1 cellular context compared by ENCODE assay signal in the genomic region with DNA sequence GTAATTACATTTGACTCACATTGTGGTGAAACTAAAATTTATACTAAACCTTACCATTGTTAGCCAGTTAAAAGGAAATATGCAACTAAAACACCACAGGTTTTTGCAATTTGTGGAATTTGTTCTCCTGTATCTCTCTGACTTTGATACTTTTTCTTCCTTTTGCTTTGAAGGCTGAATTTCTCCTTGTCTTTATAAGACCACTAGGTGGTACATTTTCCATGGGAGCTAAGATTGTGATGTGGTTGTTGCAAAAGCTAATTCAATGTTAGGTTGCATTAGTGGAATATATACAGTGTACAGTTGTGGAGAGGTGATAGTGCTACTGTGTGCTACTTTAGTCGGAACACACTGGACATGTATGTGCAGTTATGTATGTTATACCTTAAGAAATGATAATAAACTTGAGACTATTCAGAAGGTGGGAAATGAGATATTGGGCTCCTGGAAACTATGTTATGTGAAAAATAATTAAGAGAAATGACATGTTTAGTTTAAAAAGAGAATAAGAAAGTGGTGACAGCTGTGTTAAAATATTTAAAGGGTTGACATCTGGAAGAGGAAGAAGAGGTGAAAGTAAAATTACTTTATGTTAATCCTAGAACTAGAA.
TF ChIP-seq lines count a peak whose summit lies in the region.

No MANE protein-coding gene starts in this region.

TF ChIP-seq in Ishikawa, 13 proteins besides CTCF, POLR2A, EP300 and RAD21 (continued from another document):
- no peak for TF ChIP-seq USF1 (IDR thresholded peaks at IDR 0.05)
- no peak for TF ChIP-seq ZBTB7A (IDR thresholded peaks at IDR 0.05; ENCODE audit: low read depth)
- TF ChIP-seq NFIC (IDR thresholded peaks at IDR 0.05): no peak
- TF ChIP-seq, protein P1, sequence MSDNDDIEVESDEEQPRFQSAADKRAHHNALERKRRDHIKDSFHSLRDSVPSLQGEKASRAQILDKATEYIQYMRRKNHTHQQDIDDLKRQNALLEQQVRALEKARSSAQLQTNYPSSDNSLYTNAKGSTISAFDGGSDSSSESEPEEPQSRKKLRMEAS (IDR thresholded peaks at IDR 0.05): no peak
